In genomic region chr1:41009466-41009865, GRCh38 we compare ENCODE assay signal across 18 cellular contexts. TPM values are rescaled to one million over a fixed set of nuclear protein-coding genes. Genes with fewer than 3 reads are reported as not detected.
A peak's percentile ranks its signal among the peaks of the same experiment; 100 is the strongest.
DNase-seq lines count a peak whose midpoint lies in the region; ATAC-seq and TF ChIP-seq lines count a peak whose summit lies in the region.
"Had no signal": no experiment of that assay in that cellular context is flagged by ENCODE, and none has a peak within 500 bp of the region (broad histone marks: within the 10 kb centered on the region; RNA-seq: fewer than 3 reads in every experiment).

No MANE protein-coding gene starts in this region.

- CTCF ChIA-PET in HEK293 (lab: Yijun Ruan, JAX): interaction anchor here (0.7 kb wide), 1 partner anchor 342 kb away, joined by 3 read pairs; no protein-coding TSS in a partner anchor
- CTCF ChIA-PET in mammary epithelial cell (lab: Charles Lee; ENCODE audit: low non-redundant PET): no interaction called here

- H3K27me3 Mint-ChIP-seq in nephron progenitor cell (ENCODE audit: low read depth, poor library complexity): peaks cover 3% of the 10 kb centered on the region
- H3K27me3 Mint-ChIP-seq in immature natural killer cell (ENCODE audit: low read depth in 3 of 3): peaks cover 0 to 2% (median 0%) of the 10 kb centered on the region in 3 donors
- H3K27me3 Mint-ChIP-seq: CD4-positive, CD25-positive, alpha-beta regulatory T cell had no signal

- no TSS peak for BruUV-seq in mammary epithelial cell (replicated peaks; lab: Mats Ljungman, UMichigan)

- H3K4me3 Mint-ChIP-seq in nephron progenitor cell: no peak overlapping the region
- no peak overlapping the region for H3K4me3 Mint-ChIP-seq in immature natural killer cell
- H3K4me3 Mint-ChIP-seq: CD4-positive, CD25-positive, alpha-beta regulatory T cell had no signal

- H3K9ac ChIP-seq in mammary epithelial cell (ENCODE audit: insufficient read depth, low read length): no peak overlapping the region
- H3K9ac ChIP-seq: GM23248 had no signal

- peaks cover 39% of the 10 kb centered on the region for H3K79me2 ChIP-seq in mammary epithelial cell (ENCODE audit: insufficient read depth, low read length)

- in situ Hi-C loops in mammary epithelial cell (cut with MboI; ENCODE audit: low sequenced_read_pairs in 2 of 2): loop anchor here in 1 of 2 donors (25.0 kb wide), 1 partner anchor 228 kb away; the partner anchor contains the start of gene SCMH1

- H3K9me3 Mint-ChIP-seq in nephron progenitor cell (no peaks in the 10 kb centered on the region), immature natural killer cell (no peaks in the 10 kb centered on the region)
- H3K9me3 Mint-ChIP-seq: CD4-positive, CD25-positive, alpha-beta regulatory T cell had no signal

- ATAC-seq in left lobe of liver: no peak
- ATAC-seq: GM12878, K562, PC-3 had no signal

- WGBS in mammary epithelial cell (ENCODE audit: low coverage, missing lambda C conversion rate): 74% methylated on average over 8 of the region's 8 CpGs

- H3K27me3 ChIP-seq in SJSA1 (replicated peaks) (no peaks in the 10 kb centered on the region), mammary epithelial cell (ENCODE audit: insufficient read depth, low read length) (no peaks in the 10 kb centered on the region)

- no peaks in the 10 kb centered on the region for H4K20me1 ChIP-seq in mammary epithelial cell (ENCODE audit: insufficient read depth, low read length)

- H3K27ac ChIP-seq in HEK293 (ENCODE audit: extremely low read depth, low read depth, low read length) (no peak overlapping the region), SJSA1 (0 out of 2 replicates have a peak overlapping the region, but pooled peaks have one; percentile 18), mammary epithelial cell (ENCODE audit: insufficient read depth, low read depth, low read length) (no peak overlapping the region)
- H3K27ac ChIP-seq: GM23248 had no signal

- intact Hi-C loops in mammary epithelial cell (cut with micrococcal nuclease): loop anchor here (10.0 kb wide), 1 partner anchor 425 kb away; no protein-coding TSS in a partner anchor

- DNase-seq in SJSA1 (ENCODE audit: low read depth in 1 of 2, low spot score in 2 of 2) (no peak), mammary epithelial cell (peak; percentile 18), nephron progenitor cell (no peak), DMS114 treated with DMSO at 0.1 percent for 48 hours (lab: John Stamatoyannopoulos, UW; ENCODE audit: unreplicated experiment) (no peak), immature natural killer cell (no peak), left lobe of liver (ENCODE audit: low spot score) (no peak)
- DNase-seq: CD4-positive, CD25-positive, alpha-beta regulatory T cell; DMS79 treated with DMSO at 0.1 percent for 48 hours; GDM1; GM23248; NCI-H146; NCI-H2081; NCI-H510A treated with DMSO at 0.1 percent for 48 hours; NCI-H82; PC-3 had no signal

- H3K4me2 ChIP-seq in mammary epithelial cell (ENCODE audit: insufficient read depth, low read depth, low read length): no peak overlapping the region

- H3K4me3 ChIP-seq in HEK293 (ENCODE audit: low read depth, low read length) (no peak overlapping the region), SJSA1 (no peak overlapping the region), mammary epithelial cell (replicated peaks in 1 of 3; ENCODE audit: insufficient read depth in 1 of 3, low read depth in 2 of 3, low read length in 3 of 3) (no peak overlapping the region)
- H3K4me3 ChIP-seq: GM12878, GM23248, K562 had no signal

- H3K4me1 Mint-ChIP-seq in nephron progenitor cell (no peaks in the 10 kb centered on the region), immature natural killer cell (peaks cover 0 to 1% of the 10 kb centered on the region in 2 donors)

- H3K9me3 ChIP-seq in HEK293 (ENCODE audit: control insufficient read depth, insufficient read depth, low read depth, low read length) (no peaks in the 10 kb centered on the region), SJSA1 (replicated peaks) (no peaks in the 10 kb centered on the region), mammary epithelial cell (replicated peaks; ENCODE audit: insufficient read depth, low read length) (no peaks in the 10 kb centered on the region)

- no peak for TF ChIP-seq CTCF in HEK293 (tag by site-specific recombination; IDR thresholded peaks at IDR 0.05)
- TF ChIP-seq CTCF in mammary epithelial cell (conservative IDR thresholded peaks at IDR 0.05 in 1 of 2, IDR thresholded peaks at IDR 0.05 in 1 of 2; ENCODE audit: extremely low read depth in 1 of 2, insufficient read depth in 1 of 2, low read depth in 1 of 2, low read length in 2 of 2): no peak
- TF ChIP-seq CTCF in nephron progenitor cell (IDR thresholded peaks at IDR 0.05): no peak

- H2AFZ ChIP-seq in mammary epithelial cell (ENCODE audit: low read depth, low read length): no peak overlapping the region
- H2AFZ ChIP-seq: GM23248 had no signal

- dilution Hi-C loops in mammary epithelial cell (cut with HindIII; ENCODE audit: low sequenced_read_pairs): no loop called here

- H3K36me3 Mint-ChIP-seq in nephron progenitor cell (ENCODE audit: low read depth) (peaks cover 64% of the 10 kb centered on the region), immature natural killer cell (peaks cover 29 to 60% (median 41%) of the 10 kb centered on the region in 3 donors)

- H3K36me3 ChIP-seq in HEK293 (ENCODE audit: control insufficient read depth in 2 of 2, insufficient read depth in 1 of 2, low read length in 2 of 2) (peaks cover 36 to 99% of the 10 kb centered on the region in 2 experiments), SJSA1 (peaks cover 100% of the 10 kb centered on the region), mammary epithelial cell (ENCODE audit: insufficient read depth, low read length) (peaks cover 55% of the 10 kb centered on the region)

- H3K27ac Mint-ChIP-seq in nephron progenitor cell (peak overlapping the region; percentile 96), immature natural killer cell (peak overlapping the region in 1 of 6 donors; percentile 8)

- POLR2A ChIA-PET in HEK293 (lab: Yijun Ruan, JAX): no interaction called here

- H3K4me1 ChIP-seq in HEK293 (ENCODE audit: control insufficient read depth, insufficient read depth, low read length) (no peaks in the 10 kb centered on the region), SJSA1 (replicated peaks) (no peaks in the 10 kb centered on the region), mammary epithelial cell (ENCODE audit: insufficient read depth, low read length) (peaks cover 33% of the 10 kb centered on the region)

TF ChIP-seq in HEK293, 187 proteins besides CTCF, POLR2A, EP300 and RAD21:
- TF ChIP-seq GLI2 (tag by site-specific recombination; IDR thresholded peaks at IDR 0.05; ENCODE audit: borderline replicate concordance, low read depth) (no peak), ZNF423 (tag by site-specific recombination; IDR thresholded peaks at IDR 0.05) (no peak), ZNF248 (tag by site-specific recombination; IDR thresholded peaks at IDR 0.05) (no peak), ZNF426 (tag by site-specific recombination; IDR thresholded peaks at IDR 0.05) (no peak), PRDM1 (tag by site-specific recombination; IDR thresholded peaks at IDR 0.05) (0 out of 2 replicates have a peak, but pooled peaks have one; percentile 21), SALL2 (tag by site-specific recombination; IDR thresholded peaks at IDR 0.05; ENCODE audit: borderline replicate concordance) (no peak)

RNA-seq across cellular contexts. Expression of gene SLFNL1, which starts 12.1 kb away (rescaled TPM):
- 0.03 TPM in 1 of 2 replicates, not detected in the other for total RNA-seq in SJSA1 (2014; rRNA removed; shearing (Covaris generic))
- total RNA-seq in mammary epithelial cell (under 1 TPM; 0.12 to 0.17 TPM), left lobe of liver (not detected)
- polyA plus RNA-seq in mammary epithelial cell (0.02 TPM), immature natural killer cell (under 1 TPM in 2 of 3 donors, not detected in 1; 0.11 to 0.32 TPM)
- not detected for polyA minus RNA-seq in mammary epithelial cell

RNA-seq across cellular contexts. Expression of gene CTPS1, which starts 30.0 kb away (rescaled TPM):
- total RNA-seq in SJSA1 (2014; rRNA removed; shearing (Covaris generic)): 62.2 and 77.9 TPM in 2 replicates
- 10 to 100 TPM; 24.0 to 80.2 TPM for total RNA-seq in mammary epithelial cell
- polyA plus RNA-seq in mammary epithelial cell: 54.3 TPM
- polyA minus RNA-seq in mammary epithelial cell: 90.9 TPM
- 10 to 100 TPM; 14.8 to 22.6 (median 16.6) TPM for polyA plus RNA-seq in immature natural killer cell
- total RNA-seq in left lobe of liver: 35.6 TPM
